24 cellular contexts compared by ENCODE assay signal in the genomic region with DNA sequence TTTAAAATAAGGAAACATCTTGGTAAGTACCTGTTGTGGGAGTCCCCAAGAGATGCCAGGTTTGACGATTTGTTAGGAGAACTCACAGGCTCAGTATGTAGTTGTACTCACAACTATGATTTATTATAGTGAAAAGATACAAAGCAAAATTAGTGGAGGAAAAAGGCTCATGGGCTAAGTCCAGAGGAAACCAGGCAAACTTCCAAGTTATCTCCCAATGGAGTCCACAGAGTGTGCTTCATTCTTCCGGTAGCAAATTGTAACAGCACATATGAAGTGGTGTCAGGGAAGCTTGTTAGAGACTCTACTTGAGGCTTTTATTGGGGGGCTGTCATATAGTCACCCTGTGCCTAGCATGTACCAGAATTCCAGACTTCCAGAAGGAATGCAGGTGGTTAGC. TPM values are rescaled to one million over a fixed set of nuclear protein-coding genes. Genes with fewer than 3 reads are reported as not detected.
DNase-seq lines count a peak whose midpoint lies in the region; ATAC-seq and TF ChIP-seq lines count a peak whose summit lies in the region.
"Had no signal": no experiment of that assay in that cellular context is flagged by ENCODE, and none has a peak within 500 bp of the region (broad histone marks: within the 10 kb centered on the region; RNA-seq: fewer than 3 reads in every experiment).

No MANE protein-coding gene starts in this region.

- no peak for ATAC-seq in activated naive CD8-positive, alpha-beta T cell treated with anti-CD3 and anti-CD28 coated beads, Interleukin-2, amount 50 U/mL, for 24 hours
- no peak for ATAC-seq in HG02885 (IDR thresholded peaks at IDR 0.05; ENCODE audit: poor library complexity, unreplicated experiment)
- ATAC-seq: activated CD8-positive, alpha-beta T cell treated with anti-CD3 and anti-CD28 coated beads for 36 hours had no signal

- TF ChIP-seq CTCF in MCF 10A (IDR thresholded peaks at IDR 0.05; ENCODE audit: unreplicated experiment) (no peak), mammary epithelial cell (conservative IDR thresholded peaks at IDR 0.05 in 1 of 2, IDR thresholded peaks at IDR 0.05 in 1 of 2; ENCODE audit: extremely low read depth in 1 of 2, insufficient read depth in 1 of 2, low read depth in 1 of 2, low read length in 2 of 2) (no peak)

- no peak overlapping the region for H3K4me3 Mint-ChIP-seq in MCF 10A (ENCODE audit: unreplicated experiment)
- H3K4me3 Mint-ChIP-seq in activated naive CD8-positive, alpha-beta T cell treated with anti-CD3 and anti-CD28 coated beads, Interleukin-2, amount 50 U/mL, for 24 hours = no peak overlapping the region
- H3K4me3 Mint-ChIP-seq: activated CD8-positive, alpha-beta T cell treated with anti-CD3 and anti-CD28 coated beads for 36 hours; dendritic cell treated with granulocyte-macrophage colony-stimulating factor and Interleukin-4, amounts not matched to agents 40 ng/mL and 50 ng/mL, for 4 days had no signal

- intact Hi-C loops in MCF 10A (cut with micrococcal nuclease) (no loop called here), mammary epithelial cell (cut with micrococcal nuclease) (no loop called here)

- H3K4me1 ChIP-seq in mammary epithelial cell (ENCODE audit: insufficient read depth, low read length) = peaks cover 11% of the 10 kb centered on the region

- 89% methylated on average over 2 of the region's 2 CpGs for whole genome bisulfite sequencing in mammary epithelial cell (ENCODE audit: low coverage, missing lambda C conversion rate)

- POLR2A ChIA-PET in MCF 10A (lab: Yijun Ruan, JAX) = interaction anchor here (0.6 to 1.4 kb wide), 3 partner anchors 12 to 49 kb away, joined by 3 to 4 read pairs (median 3); partner anchors contain the start of gene DDX19B

- no peaks in the 10 kb centered on the region for H4K20me1 ChIP-seq in mammary epithelial cell (ENCODE audit: insufficient read depth, low read length)

- H2AFZ ChIP-seq in mammary epithelial cell (ENCODE audit: low read depth, low read length) = no peak overlapping the region

- DNase-seq in MCF 10A (ENCODE audit: unreplicated experiment) (no peak), mammary epithelial cell (no peak), fibroblast of the conjunctiva (ENCODE audit: low read depth) (peak; percentile 35), stromal cell of bone marrow (ENCODE audit: low read depth) (peak; percentile 60), AG08396 (ENCODE audit: low spot score) (no peak), H7 (no peak)
- DNase-seq in activated naive CD8-positive, alpha-beta T cell treated with anti-CD3 and anti-CD28 coated beads, Interleukin-2, amount 50 U/mL, for 24 hours = no peak
- DNase-seq: activated CD4-positive, CD25-positive, alpha-beta regulatory T cell; activated CD8-positive, alpha-beta T cell treated with anti-CD3 and anti-CD28 coated beads for 36 hours; adrenal gland; Kasumi-1; mesendoderm; NCI-H1092 treated with DMSO at 0.1 percent for 48 hours; NCI-H510A treated with DMSO at 0.1 percent for 48 hours; stimulated activated naive CD4-positive, alpha-beta T cell treated with Interleukin-2 at 50 U/mL for 16 hours; T-helper 9 cell; thyroid gland had no signal

- CTCF ChIA-PET in MCF 10A (lab: Yijun Ruan, JAX) (no interaction called here), mammary epithelial cell (lab: Charles Lee; ENCODE audit: low non-redundant PET) (no interaction called here)

- H3K4me2 ChIP-seq in mammary epithelial cell (ENCODE audit: insufficient read depth, low read depth, low read length) = no peak overlapping the region

- peaks cover 54% of the 10 kb centered on the region for H3K36me3 Mint-ChIP-seq in MCF 10A (ENCODE audit: insufficient read depth, unreplicated experiment)
- peaks cover 33% of the 10 kb centered on the region for H3K36me3 Mint-ChIP-seq in activated naive CD8-positive, alpha-beta T cell treated with anti-CD3 and anti-CD28 coated beads, Interleukin-2, amount 50 U/mL, for 24 hours (ENCODE audit: low read depth)

- no peak overlapping the region for H3K9ac ChIP-seq in mammary epithelial cell (ENCODE audit: insufficient read depth, low read length)

- in situ Hi-C loops in mammary epithelial cell (cut with MboI; ENCODE audit: low sequenced_read_pairs in 2 of 2) = no loop called here

- TSS peak; percentile 0 for BruUV-seq in MCF 10A (replicated peaks; lab: Mats Ljungman, UMichigan)
- no TSS peak for BruUV-seq in mammary epithelial cell (replicated peaks; lab: Mats Ljungman, UMichigan)

- H3K27ac Mint-ChIP-seq in MCF 10A (ENCODE audit: low read depth, unreplicated experiment) = no peak overlapping the region
- peak overlapping the region; percentile 27 for H3K27ac Mint-ChIP-seq in activated naive CD8-positive, alpha-beta T cell treated with anti-CD3 and anti-CD28 coated beads, Interleukin-2, amount 50 U/mL, for 24 hours
- H3K27ac Mint-ChIP-seq: dendritic cell treated with granulocyte-macrophage colony-stimulating factor and Interleukin-4, amounts not matched to agents 40 ng/mL and 50 ng/mL, for 4 days had no signal

- H3K27me3 ChIP-seq in mammary epithelial cell (ENCODE audit: insufficient read depth, low read length) (no peaks in the 10 kb centered on the region), H7 (ENCODE audit: control insufficient read depth, insufficient read depth, low read length) (no peaks in the 10 kb centered on the region)
- H3K27me3 ChIP-seq: adrenal gland, breast epithelium, thyroid gland had no signal

- H3K4me1 Mint-ChIP-seq in MCF 10A (ENCODE audit: insufficient read depth, unreplicated experiment) = peaks cover 6% of the 10 kb centered on the region
- H3K4me1 Mint-ChIP-seq in activated naive CD8-positive, alpha-beta T cell treated with anti-CD3 and anti-CD28 coated beads, Interleukin-2, amount 50 U/mL, for 24 hours = peaks cover 36% of the 10 kb centered on the region

- H3K79me2 ChIP-seq in mammary epithelial cell (ENCODE audit: insufficient read depth, low read length) = peaks cover 51% of the 10 kb centered on the region

- H3K36me3 ChIP-seq in mammary epithelial cell (ENCODE audit: insufficient read depth, low read length) (peaks cover 14% of the 10 kb centered on the region), H7 (replicated peaks; ENCODE audit: control insufficient read depth, insufficient read depth, low read length) (peaks cover 9% of the 10 kb centered on the region)
- H3K36me3 ChIP-seq: breast epithelium, prostate gland had no signal

- H3K27me3 Mint-ChIP-seq in MCF 10A (ENCODE audit: insufficient read depth, unreplicated experiment) = no peaks in the 10 kb centered on the region
- no peaks in the 10 kb centered on the region for H3K27me3 Mint-ChIP-seq in activated naive CD8-positive, alpha-beta T cell treated with anti-CD3 and anti-CD28 coated beads, Interleukin-2, amount 50 U/mL, for 24 hours
- H3K27me3 Mint-ChIP-seq: activated CD8-positive, alpha-beta T cell treated with anti-CD3 and anti-CD28 coated beads for 36 hours; dendritic cell treated with granulocyte-macrophage colony-stimulating factor and Interleukin-4, amounts not matched to agents 40 ng/mL and 50 ng/mL, for 4 days had no signal

- dilution Hi-C loops in mammary epithelial cell (cut with HindIII; ENCODE audit: low sequenced_read_pairs) = loop anchor here (5.0 kb wide), 1 partner anchor 52 kb away; the partner anchor contains the start of gene DDX19B

- H3K4me3 ChIP-seq in mammary epithelial cell (replicated peaks in 1 of 3; ENCODE audit: insufficient read depth in 1 of 3, low read depth in 2 of 3, low read length in 3 of 3) (no peak overlapping the region), H7 (ENCODE audit: insufficient read depth, low read depth, low read length) (no peak overlapping the region)
- H3K4me3 ChIP-seq: adrenal gland, breast epithelium, prostate gland, SK-N-MC, skin epidermis, thyroid gland had no signal

- no peaks in the 10 kb centered on the region for H3K9me3 Mint-ChIP-seq in MCF 10A (ENCODE audit: unreplicated experiment)
- no peaks in the 10 kb centered on the region for H3K9me3 Mint-ChIP-seq in activated naive CD8-positive, alpha-beta T cell treated with anti-CD3 and anti-CD28 coated beads, Interleukin-2, amount 50 U/mL, for 24 hours
- H3K9me3 Mint-ChIP-seq: activated CD8-positive, alpha-beta T cell treated with anti-CD3 and anti-CD28 coated beads for 36 hours; dendritic cell treated with granulocyte-macrophage colony-stimulating factor and Interleukin-4, amounts not matched to agents 40 ng/mL and 50 ng/mL, for 4 days had no signal

- H3K9me3 ChIP-seq in mammary epithelial cell (replicated peaks; ENCODE audit: insufficient read depth, low read length) = no peaks in the 10 kb centered on the region
- H3K9me3 ChIP-seq: adrenal gland, breast epithelium, prostate gland, thyroid gland had no signal

- no peak overlapping the region for H3K27ac ChIP-seq in mammary epithelial cell (ENCODE audit: insufficient read depth, low read depth, low read length)
- H3K27ac ChIP-seq: breast epithelium, epithelial cell of prostate, prostate gland, SK-N-MC, skin epidermis, thyroid gland had no signal

RNA-seq across cellular contexts. Expression of gene DDX19A, which starts 2.3 kb away (rescaled TPM):
- 34.7 and 36.5 TPM in 2 replicates for total RNA-seq in MCF 10A (2022)
- total RNA-seq in mammary epithelial cell = 10 to 100 TPM; 37.0 to 42.0 TPM
- 38.5 TPM for polyA plus RNA-seq in mammary epithelial cell
- polyA minus RNA-seq in mammary epithelial cell = 48.5 TPM
- total RNA-seq in H7 (2014; rRNA removed; shearing (Covaris generic)) = 55.3 and 56.2 TPM in 2 replicates

RNA-seq across cellular contexts. Expression of gene DDX19B, which starts 50.0 kb away (rescaled TPM):
- total RNA-seq in MCF 10A (2022) (38.6 and 38.8 TPM in 2 replicates), mammary epithelial cell (10 to 100 TPM; 25.3 to 27.3 TPM)
- polyA plus RNA-seq in mammary epithelial cell = 29.2 TPM
- 22.7 TPM for polyA minus RNA-seq in mammary epithelial cell
- 23.5 and 28.0 TPM in 2 replicates for total RNA-seq in H7 (2014; rRNA removed; shearing (Covaris generic))

RNA-seq across cellular contexts. Expression of gene AARS1, which starts 59.7 kb away (rescaled TPM):
- total RNA-seq in MCF 10A (2022) (314 and 390 TPM in 2 replicates), mammary epithelial cell (100 to 1,000 TPM; 191 to 198 TPM)
- 94.5 TPM for polyA plus RNA-seq in mammary epithelial cell
- 170 TPM for polyA minus RNA-seq in mammary epithelial cell
- 149 and 178 TPM in 2 replicates for total RNA-seq in H7 (2014; rRNA removed; shearing (Covaris generic))

Comparison
In these comparisons a context has a peak if more than half of its experiments do, and no peak if none do; other contexts are left out.
1. DNase-seq: peak in fibroblast of the conjunctiva (single experiment) and stromal cell of bone marrow (single experiment); none in MCF 10A (single experiment), mammary epithelial cell (single experiment), activated naive CD8-positive, alpha-beta T cell treated with anti-CD3 and anti-CD28 coated beads, Interleukin-2, amount 50 U/mL, for 24 hours (single experiment), AG08396 (single experiment) and H7 (single experiment).